ENCODE assay signal across 22 cellular contexts in the genomic region with DNA sequence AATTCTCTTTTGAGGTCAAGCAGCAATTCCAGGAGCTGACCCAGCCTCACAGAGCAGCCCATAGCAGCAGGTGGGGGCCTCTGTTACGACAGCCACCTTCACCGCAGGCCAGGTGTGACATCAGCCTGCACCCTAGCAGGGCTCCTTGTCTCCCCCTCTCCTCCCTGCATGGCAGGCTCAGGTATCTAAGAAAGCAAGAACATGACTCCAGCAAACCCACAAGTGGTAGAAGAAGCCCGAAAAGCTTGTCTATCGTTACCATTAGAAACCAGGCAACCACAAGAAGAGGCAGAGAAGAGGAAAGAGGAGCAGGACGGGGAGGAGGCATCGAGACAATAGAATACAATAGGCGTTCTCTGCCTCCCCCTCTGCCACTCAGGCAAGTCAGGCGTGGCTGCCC.
"Had no signal": no experiment of that assay in that cellular context is flagged by ENCODE, and none has a peak within 500 bp of the region (broad histone marks: within the 10 kb centered on the region; RNA-seq: fewer than 3 reads in every experiment).

No MANE protein-coding gene starts in this region.

- H3K4me1 ChIP-seq: parathyroid adenoma, prostate gland, right atrium auricular region, thyroid gland had no signal

- H3K36me3 ChIP-seq: neural progenitor cell, prostate gland, right atrium auricular region, stomach, thyroid gland had no signal

- H3K27ac ChIP-seq: neural progenitor cell, parathyroid adenoma, prostate gland, right atrium auricular region, stomach, thyroid gland had no signal

- H3K9ac ChIP-seq: neural progenitor cell, parathyroid adenoma had no signal

- H3K36me3 Mint-ChIP-seq: memory B cell; mesothelial cell of epicardium; naive B cell; natural killer cell treated with Interleukin-12 subunit alpha and Interleukin-12 subunit beta and Interleukin-15 and Interleukin-18, amount 100 ng/mL, for 72 hours; neural progenitor cell; stimulated activated effector memory CD8-positive, alpha-beta T cell treated with anti-CD3 and anti-CD28 coated beads, Interleukin-12 subunit alpha, Interleukin-12 subunit beta, amount 100 ng/mL, for 72 hours; type B pancreatic cell had no signal

- H3K4me3 ChIP-seq: dorsolateral prefrontal cortex, lung, mucosa of descending colon, neural progenitor cell, prostate gland, right atrium auricular region, stomach, thyroid gland had no signal

- ATAC-seq: left lobe of liver; mucosa of descending colon; natural killer cell treated with Interleukin-12 subunit alpha and Interleukin-12 subunit beta and Interleukin-15 and Interleukin-18, amount 100 ng/mL, for 72 hours; sciatic nerve; stimulated activated effector memory CD8-positive, alpha-beta T cell treated with anti-CD3 and anti-CD28 coated beads, Interleukin-12 subunit alpha, Interleukin-12 subunit beta, amount 100 ng/mL, for 72 hours had no signal

- H3K4me1 Mint-ChIP-seq: immature natural killer cell; memory B cell; naive B cell; stimulated activated effector memory CD8-positive, alpha-beta T cell treated with anti-CD3 and anti-CD28 coated beads, Interleukin-12 subunit alpha, Interleukin-12 subunit beta, amount 100 ng/mL, for 72 hours had no signal

- H3K9me3 Mint-ChIP-seq: immature natural killer cell; memory B cell; mesothelial cell of epicardium; natural killer cell treated with Interleukin-12 subunit alpha and Interleukin-12 subunit beta and Interleukin-15 and Interleukin-18, amount 100 ng/mL, for 72 hours; stimulated activated effector memory CD8-positive, alpha-beta T cell treated with anti-CD3 and anti-CD28 coated beads, Interleukin-12 subunit alpha, Interleukin-12 subunit beta, amount 100 ng/mL, for 72 hours; type B pancreatic cell had no signal

- H3K27ac Mint-ChIP-seq: memory B cell; mesothelial cell of epicardium; naive B cell; natural killer cell treated with Interleukin-12 subunit alpha and Interleukin-12 subunit beta and Interleukin-15 and Interleukin-18, amount 100 ng/mL, for 72 hours; stimulated activated effector memory CD8-positive, alpha-beta T cell treated with anti-CD3 and anti-CD28 coated beads, Interleukin-12 subunit alpha, Interleukin-12 subunit beta, amount 100 ng/mL, for 72 hours; type B pancreatic cell had no signal

- H3K27me3 Mint-ChIP-seq: memory B cell; natural killer cell treated with Interleukin-12 subunit alpha and Interleukin-12 subunit beta and Interleukin-15 and Interleukin-18, amount 100 ng/mL, for 72 hours; type B pancreatic cell had no signal

- H3K4me2 ChIP-seq: neural progenitor cell had no signal

- H3K4me3 Mint-ChIP-seq: immature natural killer cell; memory B cell; mesothelial cell of epicardium; naive B cell; natural killer cell treated with Interleukin-12 subunit alpha and Interleukin-12 subunit beta and Interleukin-15 and Interleukin-18, amount 100 ng/mL, for 72 hours; neural progenitor cell; stimulated activated effector memory CD8-positive, alpha-beta T cell treated with anti-CD3 and anti-CD28 coated beads, Interleukin-12 subunit alpha, Interleukin-12 subunit beta, amount 100 ng/mL, for 72 hours; type B pancreatic cell had no signal

- H3K27me3 ChIP-seq: dorsolateral prefrontal cortex, right atrium auricular region, stomach, thyroid gland had no signal

- H2AFZ ChIP-seq: neural progenitor cell, parathyroid adenoma had no signal

- H3K79me2 ChIP-seq: parathyroid adenoma had no signal

- DNase-seq: dorsolateral prefrontal cortex; effector CD4-positive, alpha-beta T cell; immature natural killer cell; mucosa of descending colon; naive B cell; stimulated activated CD4-positive, alpha-beta T cell treated with anti-CD3 and anti-CD28 coated beads, Interleukin-2, amount 100 ng/mL, for 24 hours; stimulated activated CD4-positive, alpha-beta T cell treated with anti-CD3 and anti-CD28 coated beads, Interleukin-4, amount 100 ng/mL, for 24 hours; stimulated activated naive CD4-positive, alpha-beta T cell treated with Interleukin-2 at 50 U/mL for 16 hours; stomach; thyroid gland had no signal

- H3K9me3 ChIP-seq: mucosa of descending colon, prostate gland, right atrium auricular region, stomach, thyroid gland had no signal
